26 cellular contexts compared by ENCODE assay signal in the genomic region with DNA sequence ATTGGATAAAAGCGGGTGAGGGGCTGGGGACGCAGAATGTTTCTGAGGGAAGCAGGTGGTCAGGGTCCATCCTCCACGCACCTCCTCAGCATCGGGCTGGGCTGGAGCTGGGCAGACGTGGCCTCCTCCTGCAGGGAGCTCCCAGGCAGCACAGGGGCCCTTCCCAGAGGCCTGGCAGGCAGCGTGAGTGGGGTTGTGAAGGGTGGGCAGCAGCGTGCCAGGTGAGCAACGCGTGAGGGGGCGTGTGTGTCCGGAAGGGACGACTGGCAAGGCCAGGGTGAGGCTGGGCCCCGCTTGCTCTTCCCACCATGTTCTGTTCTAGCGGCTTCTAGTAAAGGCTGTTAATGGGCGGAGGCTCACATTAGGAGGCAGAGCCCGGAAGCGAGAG.
"Had no signal": no experiment of that assay in that cellular context is flagged by ENCODE, and none has a peak within 500 bp of the region (broad histone marks: within the 10 kb centered on the region; RNA-seq: fewer than 3 reads in every experiment).

No MANE protein-coding gene starts in this region.

- H3K4me1 Mint-ChIP-seq: activated CD4-positive, alpha-beta T cell treated with anti-CD3 and anti-CD28 coated beads, Interleukin-2, amount 10 ng/mL, durations not matched to agents 7 days and 5 days; central memory CD8-positive, alpha-beta T cell; natural killer cell; stimulated activated naive B cell treated with anti-CD40 and anti-IgM and Interleukin-4, amounts not matched to agents 10 μg/mL and 1 μg/mL and 100 μg/mL, for 72 hours; T-cell had no signal

- H3K36me3 Mint-ChIP-seq: natural killer cell, T-cell had no signal

- ATAC-seq: activated CD4-positive, CD25-positive, alpha-beta regulatory T cell treated with anti-CD3 and anti-CD28 coated beads, Interleukin-2, amount 50 U/mL, for 24 hours; activated CD8-positive, alpha-beta T cell treated with anti-CD3 and anti-CD28 coated beads for 36 hours; gastrocnemius medialis; left cardiac atrium; natural killer cell; sciatic nerve; stimulated activated naive B cell treated with anti-CD40 and anti-IgM and Interleukin-4, amounts not matched to agents 10 μg/mL and 1 μg/mL and 100 μg/mL, for 72 hours; T-cell had no signal

- H3K4me3 Mint-ChIP-seq: activated CD4-positive, alpha-beta T cell treated with anti-CD3 and anti-CD28 coated beads, Interleukin-2, amount 10 ng/mL, durations not matched to agents 7 days and 5 days; activated CD8-positive, alpha-beta T cell treated with anti-CD3 and anti-CD28 coated beads for 36 hours; activated T-helper 1 cell treated with anti-CD3 and anti-CD28 coated beads, Interleukin-12 subunit alpha, Interleukin-12 subunit beta, Interleukin-2, Interleukin-4 antibody, amounts not matched to agents 30 ng/mL and 10 ng/mL and 1 ng/mL, durations not matched to agents 14 hours and 24 hours and 36 hours; central memory CD8-positive, alpha-beta T cell; natural killer cell; stimulated activated naive B cell treated with anti-CD40 and anti-IgM and Interleukin-4, amounts not matched to agents 10 μg/mL and 1 μg/mL and 100 μg/mL, for 72 hours; T-cell; T-helper 2 cell treated with Interferon-gamma antibody and Interleukin-4, amounts not matched to agents 5 μg/mL and 100 μg/mL, for 36 hours had no signal

- H3K27me3 ChIP-seq: ascending aorta, esophagus muscularis mucosa, gastrocnemius medialis, transverse colon, uterus had no signal

- H3K4me1 ChIP-seq: ascending aorta, esophagus muscularis mucosa, parathyroid adenoma, transverse colon, uterus had no signal

- H3K27ac ChIP-seq: ascending aorta, coronary artery, esophagus muscularis mucosa, gastrocnemius medialis, parathyroid adenoma, transverse colon, uterus, VCaP had no signal

- H3K4me3 ChIP-seq: ascending aorta, coronary artery, esophagus muscularis mucosa, gastrocnemius medialis, lung, transverse colon, uterus had no signal

- H3K27ac Mint-ChIP-seq: activated CD4-positive, alpha-beta T cell treated with anti-CD3 and anti-CD28 coated beads, Interleukin-2, amount 10 ng/mL, durations not matched to agents 7 days and 5 days; activated CD8-positive, alpha-beta T cell treated with anti-CD3 and anti-CD28 coated beads for 36 hours; activated T-helper 1 cell treated with anti-CD3 and anti-CD28 coated beads, Interleukin-12 subunit alpha, Interleukin-12 subunit beta, Interleukin-2, Interleukin-4 antibody, amounts not matched to agents 30 ng/mL and 10 ng/mL and 1 ng/mL, durations not matched to agents 14 hours and 24 hours and 36 hours; natural killer cell; stimulated activated naive B cell treated with anti-CD40 and anti-IgM and Interleukin-4, amounts not matched to agents 10 μg/mL and 1 μg/mL and 100 μg/mL, for 72 hours; T-cell; T-helper 2 cell treated with Interferon-gamma antibody and Interleukin-4, amounts not matched to agents 5 μg/mL and 100 μg/mL, for 36 hours had no signal

- DNase-seq: activated CD4-positive, alpha-beta T cell treated with anti-CD3 and anti-CD28 coated beads, Interleukin-2, amount 10 ng/mL, durations not matched to agents 7 days and 5 days; activated CD8-positive, alpha-beta T cell treated with anti-CD3 and anti-CD28 coated beads for 36 hours; activated gamma-delta T cell; activated naive CD4-positive, alpha-beta T cell treated with anti-CD3 and anti-CD28 coated beads, Interleukin-2, amount 50 U/mL, for 16 hours; gastrocnemius medialis; left cardiac atrium; natural killer cell; small intestine; stimulated activated CD4-positive, alpha-beta T cell treated with anti-CD3 and anti-CD28 coated beads, Interleukin-15, amount 100 ng/mL, for 24 hours; stimulated activated CD4-positive, alpha-beta T cell treated with anti-CD3 and anti-CD28 coated beads, Interleukin-2, amount 100 ng/mL, for 48 hours; stimulated activated CD8-positive, alpha-beta memory T cell treated with anti-CD3 and anti-CD28 coated beads, Interleukin-4, amount 100 ng/mL, for 48 hours; stimulated activated naive B cell treated with anti-CD40 and anti-IgM and Interleukin-4, amounts not matched to agents 10 μg/mL and 1 μg/mL and 100 μg/mL, for 72 hours; T-cell; transverse colon; uterus had no signal

- H3K27me3 Mint-ChIP-seq: activated CD4-positive, alpha-beta T cell treated with anti-CD3 and anti-CD28 coated beads, Interleukin-2, amount 10 ng/mL, durations not matched to agents 7 days and 5 days; activated CD8-positive, alpha-beta T cell treated with anti-CD3 and anti-CD28 coated beads for 36 hours; central memory CD8-positive, alpha-beta T cell; stimulated activated naive B cell treated with anti-CD40 and anti-IgM and Interleukin-4, amounts not matched to agents 10 μg/mL and 1 μg/mL and 100 μg/mL, for 72 hours; T-cell had no signal

- H3K9me3 ChIP-seq: ascending aorta, esophagus muscularis mucosa, gastrocnemius medialis, transverse colon, uterus had no signal

- H3K9me3 Mint-ChIP-seq: activated CD4-positive, alpha-beta T cell treated with anti-CD3 and anti-CD28 coated beads, Interleukin-2, amount 10 ng/mL, durations not matched to agents 7 days and 5 days; activated CD8-positive, alpha-beta T cell treated with anti-CD3 and anti-CD28 coated beads for 36 hours; activated T-helper 1 cell treated with anti-CD3 and anti-CD28 coated beads, Interleukin-12 subunit alpha, Interleukin-12 subunit beta, Interleukin-2, Interleukin-4 antibody, amounts not matched to agents 30 ng/mL and 10 ng/mL and 1 ng/mL, durations not matched to agents 14 hours and 24 hours and 36 hours; central memory CD8-positive, alpha-beta T cell; natural killer cell; stimulated activated naive B cell treated with anti-CD40 and anti-IgM and Interleukin-4, amounts not matched to agents 10 μg/mL and 1 μg/mL and 100 μg/mL, for 72 hours; T-cell; T-helper 2 cell treated with Interferon-gamma antibody and Interleukin-4, amounts not matched to agents 5 μg/mL and 100 μg/mL, for 36 hours had no signal

- H3K36me3 ChIP-seq: gastrocnemius medialis, transverse colon, uterus had no signal
